1 cellular context compared by ENCODE assay signal in genomic region chrX:17738002-17738713, GRCh38.
TF ChIP-seq lines count a peak whose summit lies in the region.

No MANE protein-coding gene starts in this region.

TF ChIP-seq in HEK293, 187 proteins besides CTCF, POLR2A, EP300 and RAD21 (continued from another document):
- TF ChIP-seq ZNF488 (tag by site-specific recombination; IDR thresholded peaks at IDR 0.05): no peak
- no peak for TF ChIP-seq ZNF473 (tag by site-specific recombination; IDR thresholded peaks at IDR 0.05)
- TF ChIP-seq ZBTB11 (tag by site-specific recombination; conservative IDR thresholded peaks at IDR 0.05; ENCODE audit: low read depth): peak; percentile 62
- peak; percentile 56 for TF ChIP-seq KLF16 (tag by site-specific recombination; IDR thresholded peaks at IDR 0.05)
- TF ChIP-seq ZFP69B (tag by site-specific recombination; IDR thresholded peaks at IDR 0.05): peak; percentile 6; the same call in 1 of the 2 replicates
- TF ChIP-seq ZBTB8A (tag by site-specific recombination; IDR thresholded peaks at IDR 0.05): peak; percentile 85
